In the genomic region with DNA sequence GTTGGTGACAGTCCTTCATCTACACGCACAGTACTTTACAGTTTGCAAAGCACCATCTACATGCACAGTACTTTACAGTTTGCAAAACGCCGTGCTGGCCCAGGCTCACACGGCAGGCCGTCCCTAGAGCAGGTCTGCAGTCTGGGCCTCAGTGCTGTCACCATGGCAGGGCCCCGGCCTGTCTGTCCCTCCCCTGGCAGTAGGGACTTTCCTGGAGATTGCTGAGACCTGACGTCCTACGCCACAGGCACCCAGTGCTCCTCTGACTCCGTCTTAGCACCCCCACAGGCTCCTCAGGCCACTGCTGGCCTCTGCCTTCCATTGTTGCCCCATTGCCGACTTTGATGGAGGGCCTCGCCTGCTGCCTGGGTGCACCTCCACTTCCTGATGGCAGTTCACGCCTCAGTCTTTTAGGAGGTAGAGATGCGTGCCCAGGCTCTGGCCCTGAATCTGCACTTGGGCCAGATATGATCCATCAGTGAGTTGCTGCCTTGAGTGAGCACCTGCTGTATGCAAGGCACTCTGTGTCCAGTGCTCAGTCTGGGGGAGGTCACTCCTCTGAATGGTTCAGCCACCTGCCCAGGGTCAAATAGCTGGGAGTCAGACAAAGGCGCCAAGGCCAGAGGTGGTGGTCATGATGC, we compare ENCODE assay signal across 1 cellular context.
TF ChIP-seq lines count a peak whose summit lies in the region.

No MANE protein-coding gene starts in this region.

TF ChIP-seq in IMR-90, 13 proteins besides CTCF, POLR2A, EP300 and RAD21:
- TF ChIP-seq NFE2L2 (IDR thresholded peaks at IDR 0.05; ENCODE audit: low read depth, low read length) (no peak), MAFK (IDR thresholded peaks at IDR 0.05; ENCODE audit: low read depth, low read length) (no peak), CEBPB (IDR thresholded peaks at IDR 0.05; ENCODE audit: low read depth, low read length) (no peak), MXI1 (IDR thresholded peaks at IDR 0.05; ENCODE audit: borderline replicate concordance, low read depth, low read length) (no peak), SMC3 (IDR thresholded peaks at IDR 0.05; ENCODE audit: low read depth, low read length) (no peak), BHLHE40 (IDR thresholded peaks at IDR 0.05; ENCODE audit: low read depth, low read length) (no peak), RCOR1 (IDR thresholded peaks at IDR 0.05; ENCODE audit: insufficient replicate concordance, low read length) (no peak), RFX5 (IDR thresholded peaks at IDR 0.05; ENCODE audit: low read depth, low read length) (no peak)
- TF ChIP-seq, protein P1, sequence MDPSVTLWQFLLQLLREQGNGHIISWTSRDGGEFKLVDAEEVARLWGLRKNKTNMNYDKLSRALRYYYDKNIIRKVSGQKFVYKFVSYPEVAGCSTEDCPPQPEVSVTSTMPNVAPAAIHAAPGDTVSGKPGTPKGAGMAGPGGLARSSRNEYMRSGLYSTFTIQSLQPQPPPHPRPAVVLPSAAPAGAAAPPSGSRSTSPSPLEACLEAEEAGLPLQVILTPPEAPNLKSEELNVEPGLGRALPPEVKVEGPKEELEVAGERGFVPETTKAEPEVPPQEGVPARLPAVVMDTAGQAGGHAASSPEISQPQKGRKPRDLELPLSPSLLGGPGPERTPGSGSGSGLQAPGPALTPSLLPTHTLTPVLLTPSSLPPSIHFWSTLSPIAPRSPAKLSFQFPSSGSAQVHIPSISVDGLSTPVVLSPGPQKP (IDR thresholded peaks at IDR 0.05; ENCODE audit: borderline replicate concordance, low read depth, low read length): no peak
